In genomic region chr3:23809840-23810341, GRCh38 we compare ENCODE assay signal across 8 cellular contexts. TPM values are rescaled to one million over a fixed set of nuclear protein-coding genes. Genes with fewer than 3 reads are reported as not detected.
A peak's percentile ranks its signal among the peaks of the same experiment; 100 is the strongest.
DNase-seq lines count a peak whose midpoint lies in the region; ATAC-seq and TF ChIP-seq lines count a peak whose summit lies in the region.

No MANE protein-coding gene starts in this region.

- H3K27me3 Mint-ChIP-seq in activated CD4-positive, alpha-beta memory T cell treated with anti-CD3 and anti-CD28 coated beads for 36 hours = no peaks in the 10 kb centered on the region
- H3K27me3 Mint-ChIP-seq in stimulated activated naive CD8-positive, alpha-beta T cell treated with anti-CD3 and anti-CD28 coated beads, Interleukin-15, amount 100 ng/mL, for 72 hours = peaks cover 10% of the 10 kb centered on the region

- H3K36me3 ChIP-seq in left ventricle myocardium inferior = no peaks in the 10 kb centered on the region

- CTCF ChIA-PET in activated CD4-positive, alpha-beta memory T cell treated with anti-CD3 and anti-CD28 coated beads for 36 hours (lab: Charles Lee) = interaction anchor here (0.6 kb wide), 1 partner anchor 283 kb away, joined by 4 read pairs; no protein-coding TSS in a partner anchor

- no peaks in the 10 kb centered on the region for H3K9me3 Mint-ChIP-seq in activated CD4-positive, alpha-beta memory T cell treated with anti-CD3 and anti-CD28 coated beads for 36 hours
- H3K9me3 Mint-ChIP-seq in stimulated activated naive CD8-positive, alpha-beta T cell treated with anti-CD3 and anti-CD28 coated beads, Interleukin-15, amount 100 ng/mL, for 72 hours = no peaks in the 10 kb centered on the region

- no peak for TF ChIP-seq CTCF in left ventricle myocardium inferior (IDR thresholded peaks at IDR 0.05; ENCODE audit: borderline replicate concordance)

- POLR2A ChIA-PET in activated CD4-positive, alpha-beta memory T cell treated with anti-CD3 and anti-CD28 coated beads for 36 hours (lab: Charles Lee) = interaction anchor here (0.8 to 3.8 kb wide), 3 partner anchors 10 to 107 kb away, joined by 3 to 21 read pairs (median 3); partner anchors contain the start of genes NKIRAS1 and RPL15

- peaks cover 14% of the 10 kb centered on the region for H3K36me3 Mint-ChIP-seq in activated CD4-positive, alpha-beta memory T cell treated with anti-CD3 and anti-CD28 coated beads for 36 hours

- H3K4me1 ChIP-seq in left ventricle myocardium inferior = peaks cover 75% of the 10 kb centered on the region

- H3K4me1 Mint-ChIP-seq in activated CD4-positive, alpha-beta memory T cell treated with anti-CD3 and anti-CD28 coated beads for 36 hours (ENCODE audit: low read depth) = peaks cover 58% of the 10 kb centered on the region
- H3K4me1 Mint-ChIP-seq in stimulated activated naive CD8-positive, alpha-beta T cell treated with anti-CD3 and anti-CD28 coated beads, Interleukin-15, amount 100 ng/mL, for 72 hours = peaks cover 65% of the 10 kb centered on the region

- DNase-seq in left ventricle myocardium inferior = no peak
- DNase-seq in Right ventricle myocardium superior = no peak
- DNase-seq in activated CD4-positive, alpha-beta memory T cell treated with anti-CD3 and anti-CD28 coated beads for 36 hours = no peak
- DNase-seq in stimulated activated naive CD8-positive, alpha-beta T cell treated with anti-CD3 and anti-CD28 coated beads, Interleukin-15, amount 100 ng/mL, for 72 hours = peak in 1 of 2 donors; percentile 11
- DNase-seq in SW 1271 (lab: John Stamatoyannopoulos, UW) = no peak
- DNase-seq in NCI-H2196 (lab: John Stamatoyannopoulos, UW; ENCODE audit: unreplicated experiment) = no peak
- DNase-seq in HuH-7.5 (ENCODE audit: low spot score) = no peak

- peak overlapping the region; percentile 83 for H3K4me3 Mint-ChIP-seq in activated CD4-positive, alpha-beta memory T cell treated with anti-CD3 and anti-CD28 coated beads for 36 hours
- peak overlapping the region; percentile 97 to 98 for H3K4me3 Mint-ChIP-seq in stimulated activated naive CD8-positive, alpha-beta T cell treated with anti-CD3 and anti-CD28 coated beads, Interleukin-15, amount 100 ng/mL, for 72 hours

- H3K9me3 ChIP-seq in left ventricle myocardium inferior (replicated peaks) = no peaks in the 10 kb centered on the region

- peak overlapping the region; percentile 87 for H3K27ac ChIP-seq in left ventricle myocardium inferior (replicated peaks)

- no peak for ATAC-seq in Right ventricle myocardium superior (ENCODE audit: poor library complexity)
- no peak for ATAC-seq in stimulated activated naive CD8-positive, alpha-beta T cell treated with anti-CD3 and anti-CD28 coated beads, Interleukin-15, amount 100 ng/mL, for 72 hours

- H3K27me3 ChIP-seq in left ventricle myocardium inferior (ENCODE audit: low read depth) = no peaks in the 10 kb centered on the region

- H3K4me3 ChIP-seq in left ventricle myocardium inferior (peak overlapping the region; percentile 95), iPS-11a (ENCODE audit: low read depth, low read length) (peak overlapping the region; percentile 69)

- intact Hi-C loops in left ventricle myocardium inferior (cut with micrococcal nuclease) (no loop called here), Right ventricle myocardium superior (cut with DNase I) (loop anchor here (10.0 kb wide), 1 partner anchor 605 kb away; the partner anchor contains the start of gene UBE2E2)
- intact Hi-C loops in activated CD4-positive, alpha-beta memory T cell treated with anti-CD3 and anti-CD28 coated beads for 36 hours (cut with micrococcal nuclease) = loop anchor here (1.0 to 10.0 kb wide), 4 partner anchors 13 to 345 kb away; partner anchors contain the start of genes NKIRAS1, NR1D2 and RPL15

- peak overlapping the region; percentile 89 for H3K27ac Mint-ChIP-seq in activated CD4-positive, alpha-beta memory T cell treated with anti-CD3 and anti-CD28 coated beads for 36 hours
- peak overlapping the region; percentile 99 to 100 for H3K27ac Mint-ChIP-seq in stimulated activated naive CD8-positive, alpha-beta T cell treated with anti-CD3 and anti-CD28 coated beads, Interleukin-15, amount 100 ng/mL, for 72 hours

RNA-seq across cellular contexts. Expression of gene UBE2E1, which starts 4.1 kb away (rescaled TPM):
- total RNA-seq in left ventricle myocardium inferior (65.0 TPM), Right ventricle myocardium superior (69.9 TPM)
- total RNA-seq in activated CD4-positive, alpha-beta memory T cell treated with anti-CD3 and anti-CD28 coated beads for 36 hours = 10 to 100 TPM; 82.8 to 84.8 TPM
